ENCODE assay signal across 1 cellular context in the genomic region with DNA sequence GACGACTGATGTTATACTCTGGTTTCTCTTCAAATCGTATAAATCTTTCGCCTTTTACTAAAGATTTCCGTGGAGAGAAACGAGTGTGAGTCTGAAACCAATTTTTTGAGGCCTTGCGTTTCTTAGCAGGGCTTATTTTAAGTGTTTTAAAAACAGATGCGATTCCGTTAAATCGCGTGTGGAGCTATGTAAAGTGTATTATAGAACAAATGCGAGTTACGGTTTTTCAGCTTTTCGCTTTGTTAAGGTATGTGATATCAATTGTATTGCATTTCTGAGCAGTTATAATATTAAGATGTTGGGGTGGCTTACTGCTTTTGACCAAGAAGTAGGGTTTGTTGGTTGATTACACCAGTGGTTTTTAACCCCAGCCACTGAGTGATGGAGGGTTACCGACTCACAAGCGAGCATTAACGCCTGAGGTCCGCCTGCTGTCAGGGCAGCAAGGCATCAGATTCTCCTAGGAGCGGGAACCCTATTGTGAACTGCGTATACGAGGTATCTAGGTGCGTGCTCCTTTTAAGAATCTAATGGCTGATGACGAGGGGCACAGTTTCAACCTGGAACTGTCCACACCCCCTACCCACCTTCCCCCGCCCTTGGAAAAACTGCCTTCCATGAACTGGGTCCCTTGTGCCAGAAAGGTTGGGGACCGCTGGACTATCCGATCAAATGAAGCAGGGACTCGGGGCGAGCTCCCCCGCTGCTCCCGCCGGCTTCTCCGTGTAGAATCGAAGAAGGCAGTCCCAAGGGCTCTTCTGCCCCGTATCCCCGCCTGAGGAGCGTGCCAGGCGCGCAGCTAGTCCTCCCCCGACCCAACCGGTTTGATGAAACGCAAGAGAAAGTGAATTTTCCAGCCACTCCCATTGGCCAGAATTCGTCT.
TF ChIP-seq lines count a peak whose summit lies in the region.

No MANE protein-coding gene starts in this region.

TF ChIP-seq in H1, 55 proteins besides CTCF, POLR2A, EP300 and RAD21:
- TF ChIP-seq, protein P1, sequence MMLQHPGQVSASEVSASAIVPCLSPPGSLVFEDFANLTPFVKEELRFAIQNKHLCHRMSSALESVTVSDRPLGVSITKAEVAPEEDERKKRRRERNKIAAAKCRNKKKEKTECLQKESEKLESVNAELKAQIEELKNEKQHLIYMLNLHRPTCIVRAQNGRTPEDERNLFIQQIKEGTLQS (IDR thresholded peaks at IDR 0.05; ENCODE audit: insufficient read depth, low read depth, low read length), result no peak
- TF ChIP-seq TEAD4 (IDR thresholded peaks at IDR 0.05; ENCODE audit: low read depth, low read length) (no peak), HDAC6 (IDR thresholded peaks at IDR 0.05; ENCODE audit: low read depth, low read length) (no peak), RXRA (IDR thresholded peaks at IDR 0.05; ENCODE audit: insufficient read depth, low read depth, low read length) (no peak), BACH1 (IDR thresholded peaks at IDR 0.05; ENCODE audit: low read length) (0 out of 2 replicates have a peak, but pooled peaks have one; percentile 15), JUND (IDR thresholded peaks at IDR 0.05; ENCODE audit: low read length) (no peak), SRF (IDR thresholded peaks at IDR 0.05; ENCODE audit: low read depth, low read length) (no peak), EGR1 (IDR thresholded peaks at IDR 0.05; ENCODE audit: borderline replicate concordance, low read depth, low read length) (no peak; the same call in none of the 2 replicates), POLR2AphosphoS5 (IDR thresholded peaks at IDR 0.05; ENCODE audit: low read depth, low read length) (peak; percentile 98), SP4 (IDR thresholded peaks at IDR 0.05; ENCODE audit: low read length) (peak; percentile 96; the same call in 1 of the 2 replicates), CEBPB (IDR thresholded peaks at IDR 0.05; ENCODE audit: low read depth, low read length) (0 out of 2 replicates have a peak, but pooled peaks have one; percentile 14), TBP (IDR thresholded peaks at IDR 0.05; ENCODE audit: low read depth, low read length) (peak; percentile 69), SP1 (IDR thresholded peaks at IDR 0.05; ENCODE audit: low read depth, low read length) (peak; percentile 72; the same call in 1 of the 2 replicates), TAF7 (optimal IDR thresholded peaks at IDR 0.05; ENCODE audit: borderline replicate concordance, low read depth, low read length) (peak; percentile 100), SIRT6 (IDR thresholded peaks at IDR 0.05; ENCODE audit: low read length) (no peak), RFX5 (IDR thresholded peaks at IDR 0.05; ENCODE audit: borderline replicate concordance, low read depth, low read length) (0 out of 2 replicates have a peak, but pooled peaks have one; percentile 17), ASH2L (IDR thresholded peaks at IDR 0.05; ENCODE audit: low read length) (no peak), CREB1 (IDR thresholded peaks at IDR 0.05) (peak; percentile 60), SP2 (IDR thresholded peaks at IDR 0.05; ENCODE audit: low read length) (no peak), CBX5 (IDR thresholded peaks at IDR 0.05; ENCODE audit: low read depth, low read length) (no peak), EZH2 (IDR thresholded peaks at IDR 0.05; ENCODE audit: low read depth, low read length, severe bottlenecking) (no peak), SIN3A (conservative IDR thresholded peaks at IDR 0.05 in 1 of 2, IDR thresholded peaks at IDR 0.05 in 1 of 2; ENCODE audit: low read depth in 1 of 2, low read length in 2 of 2) (peak in 1 of 2 experiments; percentile 64; a peak in 2 of 4 replicates), CTBP2 (IDR thresholded peaks at IDR 0.05; ENCODE audit: borderline replicate concordance, insufficient read depth, insufficient read length, low read length) (no peak), CHD1 (IDR thresholded peaks at IDR 0.05; ENCODE audit: low read depth, low read length) (no peak), JUN (IDR thresholded peaks at IDR 0.05; ENCODE audit: low read depth, low read length) (no peak), NRF1 (IDR thresholded peaks at IDR 0.05; ENCODE audit: low read depth, low read length) (no peak), SUZ12 (IDR thresholded peaks at IDR 0.05; ENCODE audit: low read length) (no peak), NANOG (IDR thresholded peaks at IDR 0.05; ENCODE audit: insufficient read depth, low read depth, low read length, poor library complexity, severe bottlenecking) (peak; percentile 16), KDM1A (IDR thresholded peaks at IDR 0.05; ENCODE audit: borderline replicate concordance, low read length) (no peak), GTF2F1 (IDR thresholded peaks at IDR 0.05; ENCODE audit: borderline replicate concordance, low read depth, low read length) (no peak), SAP30 (IDR thresholded peaks at IDR 0.05; ENCODE audit: insufficient read depth, insufficient replicate concordance, low read length) (no peak), CBX8 (IDR thresholded peaks at IDR 0.05; ENCODE audit: borderline replicate concordance, low read depth, low read length) (no peak), YY1 (IDR thresholded peaks at IDR 0.05; ENCODE audit: low read depth, low read length) (0 out of 2 replicates have a peak, but pooled peaks have one; percentile 74), POU5F1 (IDR thresholded peaks at IDR 0.05; ENCODE audit: low read depth, low read length) (0 out of 2 replicates have a peak, but pooled peaks have one; percentile 1), PHF8 (conservative IDR thresholded peaks at IDR 0.05; ENCODE audit: low read depth, low read length) (peak; percentile 40), CHD2 (IDR thresholded peaks at IDR 0.05; ENCODE audit: low read length) (no peak; the same call in 1 of the 2 replicates), RBBP5 (IDR thresholded peaks at IDR 0.05; ENCODE audit: borderline replicate concordance, low read depth, low read length) (no peak), HDAC2 (IDR thresholded peaks at IDR 0.05; ENCODE audit: borderline replicate concordance in 1 of 2, low read depth in 2 of 2, low read length in 2 of 2) (peak in 1 of 2 experiments; percentile 64; a peak in 1 of 4 replicates), FOSL1 (IDR thresholded peaks at IDR 0.05; ENCODE audit: insufficient read depth, low read depth, low read length) (no peak), BRCA1 (IDR thresholded peaks at IDR 0.05; ENCODE audit: low read depth, low read length) (no peak), SIX5 (IDR thresholded peaks at IDR 0.05; ENCODE audit: low read depth, low read length) (no peak), TCF12 (IDR thresholded peaks at IDR 0.05; ENCODE audit: low read depth, low read length) (peak; percentile 30; the same call in 1 of the 2 replicates), TAF1 (IDR thresholded peaks at IDR 0.05; ENCODE audit: low read depth, low read length) (peak; percentile 82; the same call in 1 of the 2 replicates), BCL11A (IDR thresholded peaks at IDR 0.05; ENCODE audit: low read depth in 2 of 2, low read length in 2 of 2) (peak in 1 of 2 experiments; percentile 5)
- TF ChIP-seq, protein P2, sequence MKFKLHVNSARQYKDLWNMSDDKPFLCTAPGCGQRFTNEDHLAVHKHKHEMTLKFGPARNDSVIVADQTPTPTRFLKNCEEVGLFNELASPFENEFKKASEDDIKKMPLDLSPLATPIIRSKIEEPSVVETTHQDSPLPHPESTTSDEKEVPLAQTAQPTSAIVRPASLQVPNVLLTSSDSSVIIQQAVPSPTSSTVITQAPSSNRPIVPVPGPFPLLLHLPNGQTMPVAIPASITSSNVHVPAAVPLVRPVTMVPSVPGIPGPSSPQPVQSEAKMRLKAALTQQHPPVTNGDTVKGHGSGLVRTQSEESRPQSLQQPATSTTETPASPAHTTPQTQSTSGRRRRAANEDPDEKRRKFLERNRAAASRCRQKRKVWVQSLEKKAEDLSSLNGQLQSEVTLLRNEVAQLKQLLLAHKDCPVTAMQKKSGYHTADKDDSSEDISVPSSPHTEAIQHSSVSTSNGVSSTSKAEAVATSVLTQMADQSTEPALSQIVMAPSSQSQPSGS (IDR thresholded peaks at IDR 0.05; ENCODE audit: low read length), result peak; percentile 98
- TF ChIP-seq, protein P3, sequence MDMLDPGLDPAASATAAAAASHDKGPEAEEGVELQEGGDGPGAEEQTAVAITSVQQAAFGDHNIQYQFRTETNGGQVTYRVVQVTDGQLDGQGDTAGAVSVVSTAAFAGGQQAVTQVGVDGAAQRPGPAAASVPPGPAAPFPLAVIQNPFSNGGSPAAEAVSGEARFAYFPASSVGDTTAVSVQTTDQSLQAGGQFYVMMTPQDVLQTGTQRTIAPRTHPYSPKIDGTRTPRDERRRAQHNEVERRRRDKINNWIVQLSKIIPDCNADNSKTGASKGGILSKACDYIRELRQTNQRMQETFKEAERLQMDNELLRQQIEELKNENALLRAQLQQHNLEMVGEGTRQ (IDR thresholded peaks at IDR 0.05; ENCODE audit: low read length), result no peak
- TF ChIP-seq, protein P4, sequence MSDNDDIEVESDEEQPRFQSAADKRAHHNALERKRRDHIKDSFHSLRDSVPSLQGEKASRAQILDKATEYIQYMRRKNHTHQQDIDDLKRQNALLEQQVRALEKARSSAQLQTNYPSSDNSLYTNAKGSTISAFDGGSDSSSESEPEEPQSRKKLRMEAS (IDR thresholded peaks at IDR 0.05), result no peak; the same call in none of the 2 replicates
- TF ChIP-seq, protein P5, sequence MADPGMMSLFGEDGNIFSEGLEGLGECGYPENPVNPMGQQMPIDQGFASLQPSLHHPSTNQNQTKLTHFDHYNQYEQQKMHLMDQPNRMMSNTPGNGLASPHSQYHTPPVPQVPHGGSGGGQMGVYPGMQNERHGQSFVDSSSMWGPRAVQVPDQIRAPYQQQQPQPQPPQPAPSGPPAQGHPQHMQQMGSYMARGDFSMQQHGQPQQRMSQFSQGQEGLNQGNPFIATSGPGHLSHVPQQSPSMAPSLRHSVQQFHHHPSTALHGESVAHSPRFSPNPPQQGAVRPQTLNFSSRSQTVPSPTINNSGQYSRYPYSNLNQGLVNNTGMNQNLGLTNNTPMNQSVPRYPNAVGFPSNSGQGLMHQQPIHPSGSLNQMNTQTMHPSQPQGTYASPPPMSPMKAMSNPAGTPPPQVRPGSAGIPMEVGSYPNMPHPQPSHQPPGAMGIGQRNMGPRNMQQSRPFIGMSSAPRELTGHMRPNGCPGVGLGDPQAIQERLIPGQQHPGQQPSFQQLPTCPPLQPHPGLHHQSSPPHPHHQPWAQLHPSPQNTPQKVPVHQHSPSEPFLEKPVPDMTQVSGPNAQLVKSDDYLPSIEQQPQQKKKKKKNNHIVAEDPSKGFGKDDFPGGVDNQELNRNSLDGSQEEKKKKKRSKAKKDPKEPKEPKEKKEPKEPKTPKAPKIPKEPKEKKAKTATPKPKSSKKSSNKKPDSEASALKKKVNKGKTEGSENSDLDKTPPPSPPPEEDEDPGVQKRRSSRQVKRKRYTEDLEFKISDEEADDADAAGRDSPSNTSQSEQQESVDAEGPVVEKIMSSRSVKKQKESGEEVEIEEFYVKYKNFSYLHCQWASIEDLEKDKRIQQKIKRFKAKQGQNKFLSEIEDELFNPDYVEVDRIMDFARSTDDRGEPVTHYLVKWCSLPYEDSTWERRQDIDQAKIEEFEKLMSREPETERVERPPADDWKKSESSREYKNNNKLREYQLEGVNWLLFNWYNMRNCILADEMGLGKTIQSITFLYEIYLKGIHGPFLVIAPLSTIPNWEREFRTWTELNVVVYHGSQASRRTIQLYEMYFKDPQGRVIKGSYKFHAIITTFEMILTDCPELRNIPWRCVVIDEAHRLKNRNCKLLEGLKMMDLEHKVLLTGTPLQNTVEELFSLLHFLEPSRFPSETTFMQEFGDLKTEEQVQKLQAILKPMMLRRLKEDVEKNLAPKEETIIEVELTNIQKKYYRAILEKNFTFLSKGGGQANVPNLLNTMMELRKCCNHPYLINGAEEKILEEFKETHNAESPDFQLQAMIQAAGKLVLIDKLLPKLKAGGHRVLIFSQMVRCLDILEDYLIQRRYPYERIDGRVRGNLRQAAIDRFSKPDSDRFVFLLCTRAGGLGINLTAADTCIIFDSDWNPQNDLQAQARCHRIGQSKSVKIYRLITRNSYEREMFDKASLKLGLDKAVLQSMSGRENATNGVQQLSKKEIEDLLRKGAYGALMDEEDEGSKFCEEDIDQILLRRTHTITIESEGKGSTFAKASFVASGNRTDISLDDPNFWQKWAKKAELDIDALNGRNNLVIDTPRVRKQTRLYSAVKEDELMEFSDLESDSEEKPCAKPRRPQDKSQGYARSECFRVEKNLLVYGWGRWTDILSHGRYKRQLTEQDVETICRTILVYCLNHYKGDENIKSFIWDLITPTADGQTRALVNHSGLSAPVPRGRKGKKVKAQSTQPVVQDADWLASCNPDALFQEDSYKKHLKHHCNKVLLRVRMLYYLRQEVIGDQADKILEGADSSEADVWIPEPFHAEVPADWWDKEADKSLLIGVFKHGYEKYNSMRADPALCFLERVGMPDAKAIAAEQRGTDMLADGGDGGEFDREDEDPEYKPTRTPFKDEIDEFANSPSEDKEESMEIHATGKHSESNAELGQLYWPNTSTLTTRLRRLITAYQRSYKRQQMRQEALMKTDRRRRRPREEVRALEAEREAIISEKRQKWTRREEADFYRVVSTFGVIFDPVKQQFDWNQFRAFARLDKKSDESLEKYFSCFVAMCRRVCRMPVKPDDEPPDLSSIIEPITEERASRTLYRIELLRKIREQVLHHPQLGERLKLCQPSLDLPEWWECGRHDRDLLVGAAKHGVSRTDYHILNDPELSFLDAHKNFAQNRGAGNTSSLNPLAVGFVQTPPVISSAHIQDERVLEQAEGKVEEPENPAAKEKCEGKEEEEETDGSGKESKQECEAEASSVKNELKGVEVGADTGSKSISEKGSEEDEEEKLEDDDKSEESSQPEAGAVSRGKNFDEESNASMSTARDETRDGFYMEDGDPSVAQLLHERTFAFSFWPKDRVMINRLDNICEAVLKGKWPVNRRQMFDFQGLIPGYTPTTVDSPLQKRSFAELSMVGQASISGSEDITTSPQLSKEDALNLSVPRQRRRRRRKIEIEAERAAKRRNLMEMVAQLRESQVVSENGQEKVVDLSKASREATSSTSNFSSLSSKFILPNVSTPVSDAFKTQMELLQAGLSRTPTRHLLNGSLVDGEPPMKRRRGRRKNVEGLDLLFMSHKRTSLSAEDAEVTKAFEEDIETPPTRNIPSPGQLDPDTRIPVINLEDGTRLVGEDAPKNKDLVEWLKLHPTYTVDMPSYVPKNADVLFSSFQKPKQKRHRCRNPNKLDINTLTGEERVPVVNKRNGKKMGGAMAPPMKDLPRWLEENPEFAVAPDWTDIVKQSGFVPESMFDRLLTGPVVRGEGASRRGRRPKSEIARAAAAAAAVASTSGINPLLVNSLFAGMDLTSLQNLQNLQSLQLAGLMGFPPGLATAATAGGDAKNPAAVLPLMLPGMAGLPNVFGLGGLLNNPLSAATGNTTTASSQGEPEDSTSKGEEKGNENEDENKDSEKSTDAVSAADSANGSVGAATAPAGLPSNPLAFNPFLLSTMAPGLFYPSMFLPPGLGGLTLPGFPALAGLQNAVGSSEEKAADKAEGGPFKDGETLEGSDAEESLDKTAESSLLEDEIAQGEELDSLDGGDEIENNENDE (IDR thresholded peaks at IDR 0.05; ENCODE audit: insufficient replicate concordance, low read length), result peak; percentile 82
- TF ChIP-seq, protein P6, sequence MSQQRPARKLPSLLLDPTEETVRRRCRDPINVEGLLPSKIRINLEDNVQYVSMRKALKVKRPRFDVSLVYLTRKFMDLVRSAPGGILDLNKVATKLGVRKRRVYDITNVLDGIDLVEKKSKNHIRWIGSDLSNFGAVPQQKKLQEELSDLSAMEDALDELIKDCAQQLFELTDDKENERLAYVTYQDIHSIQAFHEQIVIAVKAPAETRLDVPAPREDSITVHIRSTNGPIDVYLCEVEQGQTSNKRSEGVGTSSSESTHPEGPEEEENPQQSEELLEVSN (IDR thresholded peaks at IDR 0.05), result peak; percentile 39
